ENCODE assay signal across 25 cellular contexts in the genomic region with DNA sequence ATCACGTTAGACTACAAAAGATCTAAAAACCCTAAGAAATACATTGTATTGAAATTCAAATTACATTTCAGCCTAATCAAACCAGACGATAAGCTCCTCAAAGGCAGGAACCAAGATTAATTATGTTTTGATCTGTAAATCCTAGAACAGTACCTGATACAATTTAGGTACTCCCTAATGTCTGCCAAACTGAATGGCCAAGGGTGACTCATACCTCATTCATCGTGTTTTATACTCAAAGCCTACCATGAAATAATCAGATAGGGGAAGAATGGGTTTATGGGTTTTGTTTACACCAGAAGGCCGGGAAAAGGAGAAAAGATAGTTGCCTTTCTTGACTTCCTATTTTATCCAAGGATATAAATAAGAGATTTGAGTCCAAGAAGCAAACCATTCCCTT. TPM values are rescaled to one million over a fixed set of nuclear protein-coding genes. Genes with fewer than 3 reads are reported as not detected.
A peak's percentile ranks its signal among the peaks of the same experiment; 100 is the strongest.
DNase-seq lines count a peak whose midpoint lies in the region; ATAC-seq and TF ChIP-seq lines count a peak whose summit lies in the region.
"Had no signal": no experiment of that assay in that cellular context is flagged by ENCODE, and none has a peak within 500 bp of the region (broad histone marks: within the 10 kb centered on the region; RNA-seq: fewer than 3 reads in every experiment).

No MANE protein-coding gene starts in this region.

- ATAC-seq in IMR-90 (ENCODE audit: low read depth) (no peak), foreskin keratinocyte (peak; percentile 78), GM19324 (IDR thresholded peaks at IDR 0.05; ENCODE audit: low FRiP score, unreplicated experiment) (no peak)
- ATAC-seq: activated CD4-positive, CD25-positive, alpha-beta regulatory T cell treated with anti-CD3 and anti-CD28 coated beads, Interleukin-2, amount 50 U/mL, for 24 hours; T-cell had no signal

- H3K9ac ChIP-seq in IMR-90 (ENCODE audit: low read depth, low read length) = no peak overlapping the region

- H3K4me1 ChIP-seq in IMR-90 (ENCODE audit: control insufficient read depth, insufficient read depth, low read length) = no peaks in the 10 kb centered on the region
- H3K4me1 ChIP-seq in foreskin keratinocyte = no peaks in the 10 kb centered on the region
- H3K4me1 ChIP-seq: prostate gland, stomach, tibial nerve had no signal

- no peaks in the 10 kb centered on the region for H3K9me3 Mint-ChIP-seq in activated T-cell treated with anti-CD3 and anti-CD28 coated beads, Interleukin-2, amount 50 U/mL, for 24 hours
- H3K9me3 Mint-ChIP-seq: activated CD4-positive, alpha-beta memory T cell treated with anti-CD3 and anti-CD28 coated beads, Interleukin-2, amount 10 ng/mL, durations not matched to agents 7 days and 5 days; CD14-positive monocyte; T-cell had no signal

- H3K56ac ChIP-seq in IMR-90 (ENCODE audit: extremely low read depth, insufficient read depth, low read length) = no peak overlapping the region

- H2AK5ac ChIP-seq in IMR-90 (ENCODE audit: low read depth, low read length) = no peak overlapping the region

- CTCF ChIA-PET in IMR-90 (lab: Yijun Ruan, JAX) = interaction anchor here (0.6 kb wide), 1 partner anchor 144 kb away, joined by 7 read pairs; no protein-coding TSS in a partner anchor

- H3K9me3 ChIP-seq in IMR-90 (ENCODE audit: control insufficient read depth, insufficient read depth, low read length) = no peaks in the 10 kb centered on the region
- H3K9me3 ChIP-seq: neutrophil, prostate gland, stomach, tibial nerve had no signal

- no peak overlapping the region for H3K4me2 ChIP-seq in IMR-90 (ENCODE audit: low read depth, low read length)

- peaks cover 38% of the 10 kb centered on the region for H3K36me3 ChIP-seq in IMR-90 (ENCODE audit: control insufficient read depth, insufficient read depth, low read length)
- H3K36me3 ChIP-seq: prostate gland had no signal

- dilution Hi-C loops in IMR-90 (cut with HindIII; ENCODE audit: low sequenced_read_pairs, unreplicated experiment) = no loop called here

- H2BK5ac ChIP-seq in IMR-90 (ENCODE audit: low read depth, low read length, poor library complexity, severe bottlenecking) = no peak overlapping the region

- TF ChIP-seq CTCF in IMR-90 (conservative IDR thresholded peaks at IDR 0.05; ENCODE audit: low read depth, low read length) (no peak), foreskin keratinocyte (conservative IDR thresholded peaks at IDR 0.05) (no peak)

- no peak overlapping the region for H3K4ac ChIP-seq in IMR-90 (ENCODE audit: low read depth, low read length)

- BruUV-seq in IMR-90 (replicated peaks; lab: Mats Ljungman, UMichigan) = no TSS peak

- H2BK15ac ChIP-seq in IMR-90 (ENCODE audit: low read depth, low read length) = no peak overlapping the region

- POLR2A ChIA-PET in IMR-90 (lab: Charles Lee; ENCODE audit: unreplicated experiment) = no interaction called here

- no peak overlapping the region for H2BK120ac ChIP-seq in IMR-90 (ENCODE audit: low read depth, low read length)

- no peaks in the 10 kb centered on the region for H3K9me1 ChIP-seq in IMR-90 (ENCODE audit: insufficient read depth, low read length)

- H3K18ac ChIP-seq in IMR-90 (ENCODE audit: low read depth, low read length) = no peak overlapping the region

- TF ChIP-seq RAD21 in IMR-90 (IDR thresholded peaks at IDR 0.05; ENCODE audit: low read length) = no peak

- no peak overlapping the region for H3K27ac ChIP-seq in IMR-90 (ENCODE audit: insufficient read depth, low read length)
- H3K27ac ChIP-seq in foreskin keratinocyte = no peak overlapping the region
- H3K27ac ChIP-seq: neutrophil, prostate gland, stomach, tibial nerve had no signal

- intact Hi-C loops in IMR-90 (cut with micrococcal nuclease) = no loop called here

- H4K91ac ChIP-seq in IMR-90 (ENCODE audit: insufficient read depth, low read depth, low read length) = no peak overlapping the region

- H3K4me3 Mint-ChIP-seq in activated T-cell treated with anti-CD3 and anti-CD28 coated beads, Interleukin-2, amount 50 U/mL, for 24 hours = no peak overlapping the region
- H3K4me3 Mint-ChIP-seq: activated CD4-positive, alpha-beta memory T cell treated with anti-CD3 and anti-CD28 coated beads, Interleukin-2, amount 10 ng/mL, durations not matched to agents 7 days and 5 days; CD14-positive monocyte; T-cell had no signal

- H3K27me3 Mint-ChIP-seq in activated T-cell treated with anti-CD3 and anti-CD28 coated beads, Interleukin-2, amount 50 U/mL, for 24 hours = no peaks in the 10 kb centered on the region
- H3K27me3 Mint-ChIP-seq: activated CD4-positive, alpha-beta memory T cell treated with anti-CD3 and anti-CD28 coated beads, Interleukin-2, amount 10 ng/mL, durations not matched to agents 7 days and 5 days; T-cell had no signal

- no peaks in the 10 kb centered on the region for H3K79me1 ChIP-seq in IMR-90 (ENCODE audit: low read depth in 1 of 2, low read length in 2 of 2)

- H3K36me3 Mint-ChIP-seq in activated T-cell treated with anti-CD3 and anti-CD28 coated beads, Interleukin-2, amount 50 U/mL, for 24 hours (ENCODE audit: low read depth) = peaks cover 81% of the 10 kb centered on the region

- DNase-seq in ACHN = peak; percentile 43
- DNase-seq in IMR-90 = peak; percentile 6
- DNase-seq in astrocyte of the hippocampus (ENCODE audit: low read depth, low spot score) = peak; percentile 56
- peak in 1 of 2 donors; percentile 18 for DNase-seq in foreskin keratinocyte
- no peak for DNase-seq in stimulated activated CD4-positive, alpha-beta T cell treated with anti-CD3 and anti-CD28 coated beads, Interleukin-4, amount 100 ng/mL, for 1 hour
- no peak for DNase-seq in activated T-cell treated with anti-CD3 and anti-CD28 coated beads, Interleukin-2, amount 50 U/mL, for 24 hours
- DNase-seq in NCI-H1436 treated with DMSO at 0.1 percent for 48 hours (lab: John Stamatoyannopoulos, UW) = no peak
- DNase-seq: activated CD4-positive, alpha-beta memory T cell treated with anti-CD3 and anti-CD28 coated beads, Interleukin-2, amount 10 ng/mL, durations not matched to agents 7 days and 5 days; activated gamma-delta T cell; cortex of kidney; glutamatergic neuron; mesenchymal stem cell; NCI-H1105 treated with DMSO at 0.1 percent for 48 hours; NCI-H2107; NCI-H446 treated with DMSO at 0.1 percent for 48 hours; SHP77 treated with DMSO at 0.1 percent for 48 hours; stimulated activated CD8-positive, alpha-beta memory T cell treated with anti-CD3 and anti-CD28 coated beads, Interleukin-4, amount 100 ng/mL, for 48 hours; stomach; T-cell had no signal

- TF ChIP-seq POLR2A in IMR-90 (IDR thresholded peaks at IDR 0.05; ENCODE audit: low read depth, low read length) = no peak

- H4K8ac ChIP-seq in IMR-90 (ENCODE audit: low read depth in 2 of 2, low read length in 2 of 2) = no peak overlapping the region

- WGBS in IMR-90 (ENCODE audit: extremely low coverage in 2 of 2, insufficient read length in 1 of 2), 2 experiments = no CpG with 5 or more reads among the region's 4 CpGs

- in situ Hi-C loops in ACHN (cut with HindIII; ENCODE audit: low pct_ligation_motif_present, low pct_unique_long_range_greater_than_20kb, low sequenced_read_pairs) (no loop called here), IMR-90 (cut with MboI; ENCODE audit: low sequenced_read_pairs) (no loop called here)

- H2AK9ac ChIP-seq in IMR-90 (replicated peaks; ENCODE audit: low read depth, low read length, poor library complexity) = no peak overlapping the region

- no peak overlapping the region for H3K27ac Mint-ChIP-seq in activated T-cell treated with anti-CD3 and anti-CD28 coated beads, Interleukin-2, amount 50 U/mL, for 24 hours
- H3K27ac Mint-ChIP-seq: activated CD4-positive, alpha-beta memory T cell treated with anti-CD3 and anti-CD28 coated beads, Interleukin-2, amount 10 ng/mL, durations not matched to agents 7 days and 5 days; T-cell had no signal

- no peak overlapping the region for H2BK20ac ChIP-seq in IMR-90 (ENCODE audit: low read depth, low read length)

- H3K27me3 ChIP-seq in IMR-90 (ENCODE audit: control insufficient read depth, insufficient read depth, low read length) = no peaks in the 10 kb centered on the region
- no peaks in the 10 kb centered on the region for H3K27me3 ChIP-seq in foreskin keratinocyte
- H3K27me3 ChIP-seq: neutrophil, stomach, tibial nerve had no signal

- no peaks in the 10 kb centered on the region for H3K4me1 Mint-ChIP-seq in activated T-cell treated with anti-CD3 and anti-CD28 coated beads, Interleukin-2, amount 50 U/mL, for 24 hours (ENCODE audit: low read depth)
- H3K4me1 Mint-ChIP-seq: activated CD4-positive, alpha-beta memory T cell treated with anti-CD3 and anti-CD28 coated beads, Interleukin-2, amount 10 ng/mL, durations not matched to agents 7 days and 5 days; T-cell had no signal

- H3K14ac ChIP-seq in IMR-90 (replicated peaks; ENCODE audit: low read depth, low read length) = no peak overlapping the region

- H2AFZ ChIP-seq in IMR-90 (replicated peaks; ENCODE audit: low read length, poor library complexity) = no peak overlapping the region

- no peaks in the 10 kb centered on the region for H4K20me1 ChIP-seq in IMR-90 (ENCODE audit: insufficient read depth, low read length)

- H4K5ac ChIP-seq in IMR-90 (ENCODE audit: low read depth, low read length) = no peak overlapping the region

- no peak overlapping the region for H3K23ac ChIP-seq in IMR-90 (ENCODE audit: low read depth, low read length)

- H3K4me3 ChIP-seq in IMR-90 (ENCODE audit: insufficient read depth, low read depth, low read length) = no peak overlapping the region
- H3K4me3 ChIP-seq: prostate gland, stomach, tibial nerve had no signal

TF ChIP-seq in IMR-90, 13 proteins besides CTCF, POLR2A, EP300 and RAD21:
- no peak for TF ChIP-seq BHLHE40 (IDR thresholded peaks at IDR 0.05; ENCODE audit: low read depth, low read length)
- TF ChIP-seq FOS (IDR thresholded peaks at IDR 0.05; ENCODE audit: low read depth, low read length) = 0 out of 2 replicates have a peak, but pooled peaks have one; percentile 5

RNA-seq across cellular contexts. Expression of a gene that starts 19.3 kb away (rescaled TPM):
- total RNA-seq in IMR-90 (2012; rRNA removed) (7.0 and 11.9 TPM in 2 replicates), foreskin keratinocyte (10.4 and 13.0 TPM in 2 replicates)
- polyA plus RNA-seq in IMR-90 (2012; rRNA removed) (5.7 and 6.3 TPM in 2 replicates), foreskin keratinocyte (6.1 and 6.4 TPM in 2 replicates)
- 2.9 and 5.0 TPM in 2 replicates for polyA plus RNA-seq in IMR-90 (2012; cell fraction: cytosol; rRNA removed)
- polyA plus RNA-seq in IMR-90 (2012; cell fraction: nucleus; rRNA removed; ENCODE audit: low replicate concordance) = 3.4 and 4.4 TPM in 2 replicates

Comparison
In these comparisons a context has a peak if more than half of its experiments do, and no peak if none do; other contexts are left out.
1. DNase-seq: peak in ACHN (single experiment), IMR-90 (single experiment) and astrocyte of the hippocampus (single experiment); none in stimulated activated CD4-positive, alpha-beta T cell treated with anti-CD3 and anti-CD28 coated beads, Interleukin-4, amount 100 ng/mL, for 1 hour (single experiment), activated T-cell treated with anti-CD3 and anti-CD28 coated beads, Interleukin-2, amount 50 U/mL, for 24 hours (single experiment) and NCI-H1436 treated with DMSO at 0.1 percent for 48 hours (single experiment).